ENCODE assay signal across 1 cellular context in the genomic region with DNA sequence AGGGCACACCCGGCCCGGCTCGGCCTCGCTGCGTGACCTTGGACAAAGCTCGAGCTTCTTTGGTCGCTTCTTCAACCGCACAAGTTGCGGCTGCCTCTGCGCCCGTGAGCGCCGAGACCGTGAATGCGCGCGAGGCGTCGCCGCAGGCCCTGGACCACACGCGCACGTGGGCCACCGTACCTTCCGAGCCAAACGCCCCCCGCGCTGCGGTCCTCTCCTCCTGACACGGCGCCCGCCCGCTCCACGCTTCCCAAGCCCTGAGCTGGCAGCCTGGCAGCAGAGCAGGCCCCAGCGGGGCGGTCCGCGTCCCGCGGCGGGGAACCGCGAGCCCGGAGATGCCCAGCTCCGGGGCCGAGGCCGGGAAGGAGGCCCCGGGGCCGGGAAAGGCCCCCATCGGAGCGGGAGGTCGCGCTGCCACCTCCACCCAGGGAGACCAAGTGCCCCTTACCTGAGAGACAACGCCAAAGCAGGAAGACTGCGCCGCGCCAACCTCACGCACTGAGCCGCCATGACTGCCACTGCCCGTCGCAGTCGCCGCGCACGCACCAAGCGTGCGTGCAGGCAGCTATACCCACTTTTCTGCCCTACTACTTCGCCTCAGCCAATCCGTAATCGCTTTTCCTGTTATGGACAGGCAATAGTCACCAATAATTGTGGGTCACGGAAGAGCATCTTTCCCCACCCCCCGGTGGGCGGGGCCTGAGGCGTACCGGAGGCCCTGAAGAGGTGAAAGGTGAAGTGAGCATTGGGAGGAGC.
A peak's percentile ranks its signal among the peaks of the same experiment; 100 is the strongest.
TF ChIP-seq lines count a peak whose summit lies in the region.

A gene (minus strand): TSS at position 542 of the 756 bp plus-strand sequence. CDS start 32 bp downstream, at position 510.

TF ChIP-seq in HEK293, 187 proteins besides CTCF, POLR2A, EP300 and RAD21 (continued from another document):
- TF ChIP-seq ZNF335 (tag by site-specific recombination; conservative IDR thresholded peaks at IDR 0.05) (peak; percentile 97), PRDM1 (tag by site-specific recombination; IDR thresholded peaks at IDR 0.05) (no peak), SP3 (tag by site-specific recombination; IDR thresholded peaks at IDR 0.05) (peak; percentile 98), ZIC2 (tag by site-specific recombination; IDR thresholded peaks at IDR 0.05) (peak; percentile 42), ZBTB8A (tag by site-specific recombination; IDR thresholded peaks at IDR 0.05) (peak; percentile 55; the same call in 1 of the 2 replicates), ZSCAN30 (tag by site-specific recombination; IDR thresholded peaks at IDR 0.05) (0 out of 2 replicates have a peak, but pooled peaks have one; percentile 58), ZNF223 (tag by site-specific recombination; IDR thresholded peaks at IDR 0.05) (peak; percentile 44; the same call in 1 of the 2 replicates), ZFP69B (tag by site-specific recombination; IDR thresholded peaks at IDR 0.05) (no peak), ZNF660 (tag by site-specific recombination; IDR thresholded peaks at IDR 0.05) (peak; percentile 28; the same call in 1 of the 2 replicates), ZNF561 (tag by site-specific recombination; IDR thresholded peaks at IDR 0.05; ENCODE audit: borderline replicate concordance) (0 out of 2 replicates have a peak, but pooled peaks have one; percentile 31), YY1 (tag by site-specific recombination; IDR thresholded peaks at IDR 0.05) (peak; percentile 81), ZNF155 (tag by site-specific recombination; IDR thresholded peaks at IDR 0.05) (no peak), YY2 (tag by site-specific recombination; IDR thresholded peaks at IDR 0.05) (peak; percentile 83), ZNF629 (tag by site-specific recombination; IDR thresholded peaks at IDR 0.05) (no peak), KLF16 (tag by site-specific recombination; IDR thresholded peaks at IDR 0.05) (0 out of 2 replicates have a peak, but pooled peaks have one; percentile 13), GLIS2 (tag by site-specific recombination; IDR thresholded peaks at IDR 0.05) (peak; percentile 46; the same call in 1 of the 2 replicates), ZBTB1 (tag by site-specific recombination; IDR thresholded peaks at IDR 0.05) (peak; percentile 70; the same call in 1 of the 2 replicates), ZNF239 (tag by site-specific recombination; IDR thresholded peaks at IDR 0.05) (no peak), ZNF654 (tag by site-specific recombination; IDR thresholded peaks at IDR 0.05; ENCODE audit: low read depth) (no peak), SP2 (tag by site-specific recombination; IDR thresholded peaks at IDR 0.05) (peak; percentile 99), ZEB2 (tag by site-specific recombination; IDR thresholded peaks at IDR 0.05) (0 out of 2 replicates have a peak, but pooled peaks have one; percentile 19)
- TF ChIP-seq, protein P1, sequence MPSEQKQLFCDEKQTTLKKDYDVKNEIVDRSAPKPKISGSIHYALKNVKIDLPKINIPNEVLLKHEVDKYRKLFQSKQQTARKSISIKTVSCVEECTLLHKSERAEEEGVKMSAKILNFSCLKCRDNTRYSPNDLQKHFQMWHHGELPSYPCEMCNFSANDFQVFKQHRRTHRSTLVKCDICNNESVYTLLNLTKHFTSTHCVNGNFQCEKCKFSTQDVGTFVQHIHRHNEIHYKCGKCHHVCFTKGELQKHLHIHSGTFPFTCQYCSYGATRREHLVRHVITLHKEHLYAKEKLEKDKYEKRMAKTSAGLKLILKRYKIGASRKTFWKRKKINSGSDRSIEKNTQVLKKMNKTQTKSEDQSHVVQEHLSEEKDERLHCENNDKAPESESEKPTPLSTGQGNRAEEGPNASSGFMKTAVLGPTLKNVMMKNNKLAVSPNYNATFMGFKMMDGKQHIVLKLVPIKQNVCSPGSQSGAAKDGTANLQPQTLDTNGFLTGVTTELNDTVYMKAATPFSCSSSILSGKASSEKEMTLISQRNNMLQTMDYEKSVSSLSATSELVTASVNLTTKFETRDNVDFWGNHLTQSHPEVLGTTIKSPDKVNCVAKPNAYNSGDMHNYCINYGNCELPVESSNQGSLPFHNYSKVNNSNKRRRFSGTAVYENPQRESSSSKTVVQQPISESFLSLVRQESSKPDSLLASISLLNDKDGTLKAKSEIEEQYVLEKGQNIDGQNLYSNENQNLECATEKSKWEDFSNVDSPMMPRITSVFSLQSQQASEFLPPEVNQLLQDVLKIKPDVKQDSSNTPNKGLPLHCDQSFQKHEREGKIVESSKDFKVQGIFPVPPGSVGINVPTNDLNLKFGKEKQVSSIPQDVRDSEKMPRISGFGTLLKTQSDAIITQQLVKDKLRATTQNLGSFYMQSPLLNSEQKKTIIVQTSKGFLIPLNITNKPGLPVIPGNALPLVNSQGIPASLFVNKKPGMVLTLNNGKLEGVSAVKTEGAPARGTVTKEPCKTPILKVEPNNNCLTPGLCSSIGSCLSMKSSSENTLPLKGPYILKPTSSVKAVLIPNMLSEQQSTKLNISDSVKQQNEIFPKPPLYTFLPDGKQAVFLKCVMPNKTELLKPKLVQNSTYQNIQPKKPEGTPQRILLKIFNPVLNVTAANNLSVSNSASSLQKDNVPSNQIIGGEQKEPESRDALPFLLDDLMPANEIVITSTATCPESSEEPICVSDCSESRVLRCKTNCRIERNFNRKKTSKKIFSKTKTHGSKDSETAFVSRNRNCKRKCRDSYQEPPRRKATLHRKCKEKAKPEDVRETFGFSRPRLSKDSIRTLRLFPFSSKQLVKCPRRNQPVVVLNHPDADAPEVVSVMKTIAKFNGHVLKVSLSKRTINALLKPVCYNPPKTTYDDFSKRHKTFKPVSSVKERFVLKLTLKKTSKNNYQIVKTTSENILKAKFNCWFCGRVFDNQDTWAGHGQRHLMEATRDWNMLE (tag by site-specific recombination; conservative IDR thresholded peaks at IDR 0.05; ENCODE audit: low read depth) = no peak
- TF ChIP-seq, protein P2, sequence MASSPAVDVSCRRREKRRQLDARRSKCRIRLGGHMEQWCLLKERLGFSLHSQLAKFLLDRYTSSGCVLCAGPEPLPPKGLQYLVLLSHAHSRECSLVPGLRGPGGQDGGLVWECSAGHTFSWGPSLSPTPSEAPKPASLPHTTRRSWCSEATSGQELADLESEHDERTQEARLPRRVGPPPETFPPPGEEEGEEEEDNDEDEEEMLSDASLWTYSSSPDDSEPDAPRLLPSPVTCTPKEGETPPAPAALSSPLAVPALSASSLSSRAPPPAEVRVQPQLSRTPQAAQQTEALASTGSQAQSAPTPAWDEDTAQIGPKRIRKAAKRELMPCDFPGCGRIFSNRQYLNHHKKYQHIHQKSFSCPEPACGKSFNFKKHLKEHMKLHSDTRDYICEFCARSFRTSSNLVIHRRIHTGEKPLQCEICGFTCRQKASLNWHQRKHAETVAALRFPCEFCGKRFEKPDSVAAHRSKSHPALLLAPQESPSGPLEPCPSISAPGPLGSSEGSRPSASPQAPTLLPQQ (tag by site-specific recombination; IDR thresholded peaks at IDR 0.05) = peak; percentile 14; the same call in 1 of the 2 replicates
- TF ChIP-seq, protein P3, sequence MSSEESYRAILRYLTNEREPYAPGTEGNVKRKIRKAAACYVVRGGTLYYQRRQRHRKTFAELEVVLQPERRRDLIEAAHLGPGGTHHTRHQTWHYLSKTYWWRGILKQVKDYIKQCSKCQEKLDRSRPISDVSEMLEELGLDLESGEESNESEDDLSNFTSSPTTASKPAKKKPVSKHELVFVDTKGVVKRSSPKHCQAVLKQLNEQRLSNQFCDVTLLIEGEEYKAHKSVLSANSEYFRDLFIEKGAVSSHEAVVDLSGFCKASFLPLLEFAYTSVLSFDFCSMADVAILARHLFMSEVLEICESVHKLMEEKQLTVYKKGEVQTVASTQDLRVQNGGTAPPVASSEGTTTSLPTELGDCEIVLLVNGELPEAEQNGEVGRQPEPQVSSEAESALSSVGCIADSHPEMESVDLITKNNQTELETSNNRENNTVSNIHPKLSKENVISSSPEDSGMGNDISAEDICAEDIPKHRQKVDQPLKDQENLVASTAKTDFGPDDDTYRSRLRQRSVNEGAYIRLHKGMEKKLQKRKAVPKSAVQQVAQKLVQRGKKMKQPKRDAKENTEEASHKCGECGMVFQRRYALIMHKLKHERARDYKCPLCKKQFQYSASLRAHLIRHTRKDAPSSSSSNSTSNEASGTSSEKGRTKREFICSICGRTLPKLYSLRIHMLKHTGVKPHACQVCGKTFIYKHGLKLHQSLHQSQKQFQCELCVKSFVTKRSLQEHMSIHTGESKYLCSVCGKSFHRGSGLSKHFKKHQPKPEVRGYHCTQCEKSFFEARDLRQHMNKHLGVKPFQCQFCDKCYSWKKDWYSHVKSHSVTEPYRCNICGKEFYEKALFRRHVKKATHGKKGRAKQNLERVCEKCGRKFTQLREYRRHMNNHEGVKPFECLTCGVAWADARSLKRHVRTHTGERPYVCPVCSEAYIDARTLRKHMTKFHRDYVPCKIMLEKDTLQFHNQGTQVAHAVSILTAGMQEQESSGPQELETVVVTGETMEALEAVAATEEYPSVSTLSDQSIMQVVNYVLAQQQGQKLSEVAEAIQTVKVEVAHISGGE (tag by site-specific recombination; conservative IDR thresholded peaks at IDR 0.05; ENCODE audit: low read depth) = no peak
- TF ChIP-seq, protein P4, sequence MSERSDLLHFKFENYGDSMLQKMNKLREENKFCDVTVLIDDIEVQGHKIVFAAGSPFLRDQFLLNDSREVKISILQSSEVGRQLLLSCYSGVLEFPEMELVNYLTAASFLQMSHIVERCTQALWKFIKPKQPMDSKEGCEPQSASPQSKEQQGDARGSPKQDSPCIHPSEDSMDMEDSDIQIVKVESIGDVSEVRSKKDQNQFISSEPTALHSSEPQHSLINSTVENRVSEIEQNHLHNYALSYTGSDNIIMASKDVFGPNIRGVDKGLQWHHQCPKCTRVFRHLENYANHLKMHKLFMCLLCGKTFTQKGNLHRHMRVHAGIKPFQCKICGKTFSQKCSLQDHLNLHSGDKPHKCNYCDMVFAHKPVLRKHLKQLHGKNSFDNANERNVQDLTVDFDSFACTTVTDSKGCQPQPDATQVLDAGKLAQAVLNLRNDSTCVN (tag by site-specific recombination; optimal IDR thresholded peaks at IDR 0.05) = peak; percentile 86
- TF ChIP-seq, protein P5, sequence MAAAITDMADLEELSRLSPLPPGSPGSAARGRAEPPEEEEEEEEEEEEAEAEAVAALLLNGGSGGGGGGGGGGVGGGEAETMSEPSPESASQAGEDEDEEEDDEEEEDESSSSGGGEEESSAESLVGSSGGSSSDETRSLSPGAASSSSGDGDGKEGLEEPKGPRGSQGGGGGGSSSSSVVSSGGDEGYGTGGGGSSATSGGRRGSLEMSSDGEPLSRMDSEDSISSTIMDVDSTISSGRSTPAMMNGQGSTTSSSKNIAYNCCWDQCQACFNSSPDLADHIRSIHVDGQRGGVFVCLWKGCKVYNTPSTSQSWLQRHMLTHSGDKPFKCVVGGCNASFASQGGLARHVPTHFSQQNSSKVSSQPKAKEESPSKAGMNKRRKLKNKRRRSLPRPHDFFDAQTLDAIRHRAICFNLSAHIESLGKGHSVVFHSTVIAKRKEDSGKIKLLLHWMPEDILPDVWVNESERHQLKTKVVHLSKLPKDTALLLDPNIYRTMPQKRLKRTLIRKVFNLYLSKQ (tag by site-specific recombination; IDR thresholded peaks at IDR 0.05; ENCODE audit: borderline replicate concordance) = no peak
- TF ChIP-seq, protein P6, sequence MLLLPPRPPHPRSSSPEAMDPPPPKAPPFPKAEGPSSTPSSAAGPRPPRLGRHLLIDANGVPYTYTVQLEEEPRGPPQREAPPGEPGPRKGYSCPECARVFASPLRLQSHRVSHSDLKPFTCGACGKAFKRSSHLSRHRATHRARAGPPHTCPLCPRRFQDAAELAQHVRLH (tag by site-specific recombination; IDR thresholded peaks at IDR 0.05) = 0 out of 2 replicates have a peak, but pooled peaks have one; percentile 13
- TF ChIP-seq, protein P7, sequence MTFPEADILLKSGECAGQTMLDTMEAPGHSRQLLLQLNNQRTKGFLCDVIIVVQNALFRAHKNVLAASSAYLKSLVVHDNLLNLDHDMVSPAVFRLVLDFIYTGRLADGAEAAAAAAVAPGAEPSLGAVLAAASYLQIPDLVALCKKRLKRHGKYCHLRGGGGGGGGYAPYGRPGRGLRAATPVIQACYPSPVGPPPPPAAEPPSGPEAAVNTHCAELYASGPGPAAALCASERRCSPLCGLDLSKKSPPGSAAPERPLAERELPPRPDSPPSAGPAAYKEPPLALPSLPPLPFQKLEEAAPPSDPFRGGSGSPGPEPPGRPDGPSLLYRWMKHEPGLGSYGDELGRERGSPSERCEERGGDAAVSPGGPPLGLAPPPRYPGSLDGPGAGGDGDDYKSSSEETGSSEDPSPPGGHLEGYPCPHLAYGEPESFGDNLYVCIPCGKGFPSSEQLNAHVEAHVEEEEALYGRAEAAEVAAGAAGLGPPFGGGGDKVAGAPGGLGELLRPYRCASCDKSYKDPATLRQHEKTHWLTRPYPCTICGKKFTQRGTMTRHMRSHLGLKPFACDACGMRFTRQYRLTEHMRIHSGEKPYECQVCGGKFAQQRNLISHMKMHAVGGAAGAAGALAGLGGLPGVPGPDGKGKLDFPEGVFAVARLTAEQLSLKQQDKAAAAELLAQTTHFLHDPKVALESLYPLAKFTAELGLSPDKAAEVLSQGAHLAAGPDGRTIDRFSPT (tag by site-specific recombination; IDR thresholded peaks at IDR 0.05) = peak; percentile 91
